In the genomic region with DNA sequence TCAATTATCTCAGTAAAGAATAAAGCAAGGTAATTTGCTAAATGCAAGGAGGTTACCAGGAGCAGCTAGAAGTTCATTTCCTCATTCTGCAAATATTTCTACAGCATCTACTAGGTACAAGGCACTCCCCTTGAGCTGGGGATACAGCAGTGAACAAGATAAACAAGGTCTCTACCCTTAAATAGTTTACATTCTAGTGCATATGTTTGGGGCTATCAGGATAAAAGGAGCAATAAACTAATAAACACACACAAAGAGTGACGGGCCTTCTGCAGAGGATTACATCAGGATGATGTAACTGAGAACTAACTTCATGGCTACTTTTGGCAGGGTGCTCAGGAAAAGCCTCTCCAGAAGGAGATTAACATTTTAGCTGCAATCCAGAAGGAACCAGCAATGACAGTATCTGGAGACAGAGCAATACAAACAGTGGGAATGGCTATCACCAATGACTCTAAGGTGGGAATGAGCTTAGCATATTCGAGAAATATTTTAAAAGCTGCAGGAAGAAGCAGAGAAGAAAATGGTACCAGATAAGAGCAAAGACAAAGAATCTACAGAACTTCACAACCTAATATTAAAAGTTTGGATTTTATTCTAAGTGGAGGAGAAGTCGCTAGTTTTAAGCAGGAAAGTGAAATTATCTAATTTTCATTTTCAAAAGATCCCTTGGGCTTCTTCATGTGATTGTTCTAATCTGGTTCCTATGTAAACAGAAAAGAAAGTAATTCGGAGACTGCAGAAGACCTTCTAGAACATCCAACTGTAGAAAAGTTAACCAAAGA, we compare ENCODE assay signal across 1 cellular context.
A peak's percentile ranks its signal among the peaks of the same experiment; 100 is the strongest.
TF ChIP-seq lines count a peak whose summit lies in the region.

No MANE protein-coding gene starts in this region.

TF ChIP-seq in K562, 482 proteins besides CTCF, POLR2A, EP300 and RAD21 (continued from another document):
- TF ChIP-seq, protein P1, sequence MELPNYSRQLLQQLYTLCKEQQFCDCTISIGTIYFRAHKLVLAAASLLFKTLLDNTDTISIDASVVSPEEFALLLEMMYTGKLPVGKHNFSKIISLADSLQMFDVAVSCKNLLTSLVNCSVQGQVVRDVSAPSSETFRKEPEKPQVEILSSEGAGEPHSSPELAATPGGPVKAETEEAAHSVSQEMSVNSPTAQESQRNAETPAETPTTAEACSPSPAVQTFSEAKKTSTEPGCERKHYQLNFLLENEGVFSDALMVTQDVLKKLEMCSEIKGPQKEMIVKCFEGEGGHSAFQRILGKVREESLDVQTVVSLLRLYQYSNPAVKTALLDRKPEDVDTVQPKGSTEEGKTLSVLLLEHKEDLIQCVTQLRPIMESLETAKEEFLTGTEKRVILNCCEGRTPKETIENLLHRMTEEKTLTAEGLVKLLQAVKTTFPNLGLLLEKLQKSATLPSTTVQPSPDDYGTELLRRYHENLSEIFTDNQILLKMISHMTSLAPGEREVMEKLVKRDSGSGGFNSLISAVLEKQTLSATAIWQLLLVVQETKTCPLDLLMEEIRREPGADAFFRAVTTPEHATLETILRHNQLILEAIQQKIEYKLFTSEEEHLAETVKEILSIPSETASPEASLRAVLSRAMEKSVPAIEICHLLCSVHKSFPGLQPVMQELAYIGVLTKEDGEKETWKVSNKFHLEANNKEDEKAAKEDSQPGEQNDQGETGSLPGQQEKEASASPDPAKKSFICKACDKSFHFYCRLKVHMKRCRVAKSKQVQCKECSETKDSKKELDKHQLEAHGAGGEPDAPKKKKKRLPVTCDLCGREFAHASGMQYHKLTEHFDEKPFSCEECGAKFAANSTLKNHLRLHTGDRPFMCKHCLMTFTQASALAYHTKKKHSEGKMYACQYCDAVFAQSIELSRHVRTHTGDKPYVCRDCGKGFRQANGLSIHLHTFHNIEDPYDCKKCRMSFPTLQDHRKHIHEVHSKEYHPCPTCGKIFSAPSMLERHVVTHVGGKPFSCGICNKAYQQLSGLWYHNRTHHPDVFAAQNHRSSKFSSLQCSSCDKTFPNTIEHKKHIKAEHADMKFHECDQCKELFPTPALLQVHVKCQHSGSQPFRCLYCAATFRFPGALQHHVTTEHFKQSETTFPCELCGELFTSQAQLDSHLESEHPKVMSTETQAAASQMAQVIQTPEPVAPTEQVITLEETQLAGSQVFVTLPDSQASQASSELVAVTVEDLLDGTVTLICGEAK (IDR thresholded peaks at IDR 0.05), result no peak
- TF ChIP-seq, protein P1 (CRISPR knock-in tag; IDR thresholded peaks at IDR 0.05), result 0 out of 2 replicates have a peak, but pooled peaks have one; percentile 4
- TF ChIP-seq, protein P2, sequence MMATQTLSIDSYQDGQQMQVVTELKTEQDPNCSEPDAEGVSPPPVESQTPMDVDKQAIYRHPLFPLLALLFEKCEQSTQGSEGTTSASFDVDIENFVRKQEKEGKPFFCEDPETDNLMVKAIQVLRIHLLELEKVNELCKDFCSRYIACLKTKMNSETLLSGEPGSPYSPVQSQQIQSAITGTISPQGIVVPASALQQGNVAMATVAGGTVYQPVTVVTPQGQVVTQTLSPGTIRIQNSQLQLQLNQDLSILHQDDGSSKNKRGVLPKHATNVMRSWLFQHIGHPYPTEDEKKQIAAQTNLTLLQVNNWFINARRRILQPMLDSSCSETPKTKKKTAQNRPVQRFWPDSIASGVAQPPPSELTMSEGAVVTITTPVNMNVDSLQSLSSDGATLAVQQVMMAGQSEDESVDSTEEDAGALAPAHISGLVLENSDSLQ (IDR thresholded peaks at IDR 0.05), result peak; percentile 82
TF ChIP-seq in K562: peak in this region for 44.
